Comparison of ENCODE assay signal across 1 cellular context in genomic region chr19:18419195-18419698, GRCh38.
TF ChIP-seq lines count a peak whose summit lies in the region.

Gene SSBP4, plus strand, starts transcription at chr19:18419398. Its CDS starts 251 bp downstream, at chr19:18419649.

TF ChIP-seq in HepG2, 621 proteins besides CTCF, POLR2A, EP300 and RAD21 (continued from another document and continues in another):
- TF ChIP-seq ETS1 (CRISPR knock-in tag; IDR thresholded peaks at IDR 0.05) (no peak), TFDP2 (CRISPR knock-in tag; IDR thresholded peaks at IDR 0.05) (peak; percentile 50), GABPB1 (CRISPR knock-in tag; IDR thresholded peaks at IDR 0.05) (no peak), ZBTB21 (CRISPR knock-in tag; IDR thresholded peaks at IDR 0.05) (no peak), RAD51 (IDR thresholded peaks at IDR 0.05; ENCODE audit: borderline replicate concordance) (no peak), RBM22 (optimal IDR thresholded peaks at IDR 0.05; ENCODE audit: low read length) (no peak), RFX3 (CRISPR knock-in tag; IDR thresholded peaks at IDR 0.05) (0 out of 2 replicates have a peak, but pooled peaks have one; percentile 25), CC2D1A (CRISPR knock-in tag; IDR thresholded peaks at IDR 0.05) (no peak), TOPORS (CRISPR knock-in tag; IDR thresholded peaks at IDR 0.05) (0 out of 2 replicates have a peak, but pooled peaks have one; percentile 5), FOXK1 (CRISPR knock-in tag; IDR thresholded peaks at IDR 0.05; ENCODE audit: borderline replicate concordance, low read depth) (no peak), RCOR2 (CRISPR knock-in tag; IDR thresholded peaks at IDR 0.05) (no peak), SRSF9 (IDR thresholded peaks at IDR 0.05; ENCODE audit: borderline replicate concordance, insufficient read depth, low read depth, low read length, poor library complexity, severe bottlenecking) (no peak), ZNF598 (CRISPR knock-in tag; IDR thresholded peaks at IDR 0.05; ENCODE audit: borderline replicate concordance) (no peak), SAP130 (CRISPR knock-in tag; IDR thresholded peaks at IDR 0.05; ENCODE audit: low read depth) (peak; percentile 55), ZBTB10 (CRISPR knock-in tag; IDR thresholded peaks at IDR 0.05; ENCODE audit: borderline replicate concordance) (0 out of 2 replicates have a peak, but pooled peaks have one; percentile 10), ZNF558 (CRISPR knock-in tag; IDR thresholded peaks at IDR 0.05; ENCODE audit: borderline replicate concordance) (no peak; the same call in 1 of the 2 replicates), HES4 (CRISPR knock-in tag; IDR thresholded peaks at IDR 0.05; ENCODE audit: borderline replicate concordance) (no peak; the same call in none of the 2 replicates), RFXAP (CRISPR knock-in tag; IDR thresholded peaks at IDR 0.05; ENCODE audit: borderline replicate concordance) (peak; percentile 1; the same call in 1 of the 2 replicates), TFDP1 (CRISPR knock-in tag; IDR thresholded peaks at IDR 0.05; ENCODE audit: borderline replicate concordance) (peak; percentile 63; the same call in 1 of the 2 replicates), SALL2 (CRISPR knock-in tag; IDR thresholded peaks at IDR 0.05) (no peak), ZNF841 (CRISPR knock-in tag; IDR thresholded peaks at IDR 0.05; ENCODE audit: borderline replicate concordance) (no peak), CCAR2 (optimal IDR thresholded peaks at IDR 0.05; ENCODE audit: low read depth, low read length) (no peak), PBX2 (CRISPR knock-in tag; IDR thresholded peaks at IDR 0.05) (no peak), UBTF (CRISPR knock-in tag; IDR thresholded peaks at IDR 0.05) (no peak; the same call in 1 of the 2 replicates)
- TF ChIP-seq, protein P1, sequence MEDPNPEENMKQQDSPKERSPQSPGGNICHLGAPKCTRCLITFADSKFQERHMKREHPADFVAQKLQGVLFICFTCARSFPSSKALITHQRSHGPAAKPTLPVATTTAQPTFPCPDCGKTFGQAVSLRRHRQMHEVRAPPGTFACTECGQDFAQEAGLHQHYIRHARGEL (CRISPR knock-in tag; IDR thresholded peaks at IDR 0.05), result no peak
- TF ChIP-seq, protein P2, sequence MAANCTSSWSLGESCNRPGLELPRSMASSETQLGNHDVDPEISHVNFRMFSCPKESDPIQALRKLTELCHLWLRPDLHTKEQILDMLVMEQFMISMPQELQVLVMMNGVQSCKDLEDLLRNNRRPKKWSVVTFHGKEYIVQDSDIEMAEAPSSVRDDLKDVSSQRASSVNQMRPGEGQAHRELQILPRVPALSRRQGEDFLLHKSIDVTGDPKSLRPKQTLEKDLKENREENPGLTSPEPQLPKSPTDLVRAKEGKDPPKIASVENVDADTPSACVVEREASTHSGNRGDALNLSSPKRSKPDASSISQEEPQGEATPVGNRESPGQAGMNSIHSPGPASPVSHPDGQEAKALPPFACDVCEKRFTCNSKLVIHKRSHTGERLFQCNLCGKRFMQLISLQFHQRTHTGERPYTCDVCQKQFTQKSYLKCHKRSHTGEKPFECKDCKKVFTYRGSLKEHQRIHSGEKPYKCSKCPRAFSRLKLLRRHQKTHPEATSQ (CRISPR knock-in tag; IDR thresholded peaks at IDR 0.05; ENCODE audit: borderline replicate concordance), result no peak
- TF ChIP-seq, protein P3, sequence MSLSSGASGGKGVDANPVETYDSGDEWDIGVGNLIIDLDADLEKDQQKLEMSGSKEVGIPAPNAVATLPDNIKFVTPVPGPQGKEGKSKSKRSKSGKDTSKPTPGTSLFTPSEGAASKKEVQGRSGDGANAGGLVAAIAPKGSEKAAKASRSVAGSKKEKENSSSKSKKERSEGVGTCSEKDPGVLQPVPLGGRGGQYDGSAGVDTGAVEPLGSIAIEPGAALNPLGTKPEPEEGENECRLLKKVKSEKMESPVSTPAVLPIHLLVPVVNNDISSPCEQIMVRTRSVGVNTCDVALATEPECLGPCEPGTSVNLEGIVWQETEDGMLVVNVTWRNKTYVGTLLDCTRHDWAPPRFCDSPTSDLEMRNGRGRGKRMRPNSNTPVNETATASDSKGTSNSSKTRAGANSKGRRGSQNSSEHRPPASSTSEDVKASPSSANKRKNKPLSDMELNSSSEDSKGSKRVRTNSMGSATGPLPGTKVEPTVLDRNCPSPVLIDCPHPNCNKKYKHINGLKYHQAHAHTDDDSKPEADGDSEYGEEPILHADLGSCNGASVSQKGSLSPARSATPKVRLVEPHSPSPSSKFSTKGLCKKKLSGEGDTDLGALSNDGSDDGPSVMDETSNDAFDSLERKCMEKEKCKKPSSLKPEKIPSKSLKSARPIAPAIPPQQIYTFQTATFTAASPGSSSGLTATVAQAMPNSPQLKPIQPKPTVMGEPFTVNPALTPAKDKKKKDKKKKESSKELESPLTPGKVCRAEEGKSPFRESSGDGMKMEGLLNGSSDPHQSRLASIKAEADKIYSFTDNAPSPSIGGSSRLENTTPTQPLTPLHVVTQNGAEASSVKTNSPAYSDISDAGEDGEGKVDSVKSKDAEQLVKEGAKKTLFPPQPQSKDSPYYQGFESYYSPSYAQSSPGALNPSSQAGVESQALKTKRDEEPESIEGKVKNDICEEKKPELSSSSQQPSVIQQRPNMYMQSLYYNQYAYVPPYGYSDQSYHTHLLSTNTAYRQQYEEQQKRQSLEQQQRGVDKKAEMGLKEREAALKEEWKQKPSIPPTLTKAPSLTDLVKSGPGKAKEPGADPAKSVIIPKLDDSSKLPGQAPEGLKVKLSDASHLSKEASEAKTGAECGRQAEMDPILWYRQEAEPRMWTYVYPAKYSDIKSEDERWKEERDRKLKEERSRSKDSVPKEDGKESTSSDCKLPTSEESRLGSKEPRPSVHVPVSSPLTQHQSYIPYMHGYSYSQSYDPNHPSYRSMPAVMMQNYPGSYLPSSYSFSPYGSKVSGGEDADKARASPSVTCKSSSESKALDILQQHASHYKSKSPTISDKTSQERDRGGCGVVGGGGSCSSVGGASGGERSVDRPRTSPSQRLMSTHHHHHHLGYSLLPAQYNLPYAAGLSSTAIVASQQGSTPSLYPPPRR (CRISPR knock-in tag; IDR thresholded peaks at IDR 0.05; ENCODE audit: borderline replicate concordance), result 0 out of 2 replicates have a peak, but pooled peaks have one; percentile 14
- TF ChIP-seq, protein P4, sequence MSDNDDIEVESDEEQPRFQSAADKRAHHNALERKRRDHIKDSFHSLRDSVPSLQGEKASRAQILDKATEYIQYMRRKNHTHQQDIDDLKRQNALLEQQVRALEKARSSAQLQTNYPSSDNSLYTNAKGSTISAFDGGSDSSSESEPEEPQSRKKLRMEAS (IDR thresholded peaks at IDR 0.05), result peak; percentile 65; the same call in 1 of the 2 replicates
- TF ChIP-seq, protein P5, sequence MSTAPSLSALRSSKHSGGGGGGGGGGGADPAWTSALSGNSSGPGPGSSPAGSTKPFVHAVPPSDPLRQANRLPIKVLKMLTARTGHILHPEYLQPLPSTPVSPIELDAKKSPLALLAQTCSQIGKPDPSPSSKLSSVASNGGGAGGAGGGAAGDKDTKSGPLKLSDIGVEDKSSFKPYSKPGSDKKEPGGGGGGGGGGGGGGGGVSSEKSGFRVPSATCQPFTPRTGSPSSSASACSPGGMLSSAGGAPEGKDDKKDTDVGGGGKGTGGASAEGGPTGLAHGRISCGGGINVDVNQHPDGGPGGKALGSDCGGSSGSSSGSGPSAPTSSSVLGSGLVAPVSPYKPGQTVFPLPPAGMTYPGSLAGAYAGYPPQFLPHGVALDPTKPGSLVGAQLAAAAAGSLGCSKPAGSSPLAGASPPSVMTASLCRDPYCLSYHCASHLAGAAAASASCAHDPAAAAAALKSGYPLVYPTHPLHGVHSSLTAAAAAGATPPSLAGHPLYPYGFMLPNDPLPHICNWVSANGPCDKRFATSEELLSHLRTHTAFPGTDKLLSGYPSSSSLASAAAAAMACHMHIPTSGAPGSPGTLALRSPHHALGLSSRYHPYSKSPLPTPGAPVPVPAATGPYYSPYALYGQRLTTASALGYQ (CRISPR knock-in tag; IDR thresholded peaks at IDR 0.05), result no peak
- TF ChIP-seq, protein P6, sequence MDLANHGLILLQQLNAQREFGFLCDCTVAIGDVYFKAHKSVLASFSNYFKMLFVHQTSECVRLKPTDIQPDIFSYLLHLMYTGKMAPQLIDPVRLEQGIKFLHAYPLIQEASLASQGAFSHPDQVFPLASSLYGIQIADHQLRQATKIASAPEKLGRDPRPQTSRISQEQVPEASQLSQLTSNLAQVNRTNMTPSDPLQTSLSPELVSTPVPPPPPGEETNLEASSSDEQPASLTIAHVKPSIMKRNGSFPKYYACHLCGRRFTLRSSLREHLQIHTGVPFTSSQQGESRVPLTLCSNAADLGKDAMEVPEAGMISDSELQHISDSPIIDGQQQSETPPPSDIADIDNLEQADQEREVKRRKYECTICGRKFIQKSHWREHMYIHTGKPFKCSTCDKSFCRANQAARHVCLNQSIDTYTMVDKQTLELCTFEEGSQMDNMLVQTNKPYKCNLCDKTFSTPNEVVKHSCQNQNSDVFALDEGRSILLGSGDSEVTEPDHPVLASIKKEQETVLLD (CRISPR knock-in tag; IDR thresholded peaks at IDR 0.05; ENCODE audit: low read depth), result 0 out of 2 replicates have a peak, but pooled peaks have one; percentile 46
